8 cellular contexts compared by ENCODE assay signal in genomic region chr4:2417765-2418651, GRCh38. TPM values are rescaled to one million over a fixed set of nuclear protein-coding genes. Genes with fewer than 3 reads are reported as not detected.
DNase-seq lines count a peak whose midpoint lies in the region; ATAC-seq and TF ChIP-seq lines count a peak whose summit lies in the region.

Gene ZFYVE28 (minus strand): TSS chr4:2418645. CDS start chr4:2418323, 322 bp downstream.

- H3K4me3 ChIP-seq in GM08714 (ENCODE audit: low read length) = peak within 1 kb of the TSS; percentile 53; the same call in 1 of the 2 replicates
- peak within 1 kb of the TSS; percentile 76 for H3K4me3 ChIP-seq in fibroblast of the aortic adventitia (ENCODE audit: low read depth, low read length)
- H3K4me3 ChIP-seq in trophoblast cell (ENCODE audit: low read depth, low read length) = peak within 1 kb of the TSS; percentile 70

- no peaks in the 10 kb centered on the region for H3K36me3 ChIP-seq in trophoblast cell (ENCODE audit: control insufficient read depth in 1 of 2, insufficient read depth in 2 of 2, low read length in 2 of 2)

- H3K4me2 ChIP-seq in trophoblast cell (ENCODE audit: low read length) = peak within 1 kb of the TSS; percentile 74

- H3K9me3 ChIP-seq in trophoblast cell (ENCODE audit: insufficient read depth, low read depth, low read length) = peaks cover 4% of the 10 kb centered on the region

- no peak within 1 kb of the TSS for H3K14ac ChIP-seq in trophoblast cell (ENCODE audit: low read length)

- H3K79me2 ChIP-seq in trophoblast cell (ENCODE audit: control insufficient read depth, insufficient read depth, low read length, poor library complexity) = no peaks in the 10 kb centered on the region

- TF ChIP-seq CTCF in VCaP (conservative IDR thresholded peaks at IDR 0.05) (no peak), fibroblast of the aortic adventitia (IDR thresholded peaks at IDR 0.05; ENCODE audit: insufficient read depth, low read length) (no peak)

- peak; percentile 3 for ATAC-seq in HG03103 (IDR thresholded peaks at IDR 0.05; ENCODE audit: low read depth, unreplicated experiment)
- no peak for ATAC-seq in GM19351 (IDR thresholded peaks at IDR 0.05; ENCODE audit: unreplicated experiment)

- H3K27ac ChIP-seq in VCaP = peak within 1 kb of the TSS; percentile 66
- no peak within 1 kb of the TSS for H3K27ac ChIP-seq in trophoblast cell (ENCODE audit: low read depth, low read length)

- H3K4ac ChIP-seq in trophoblast cell (ENCODE audit: low read depth, low read length) = no peak within 1 kb of the TSS

- no peak within 1 kb of the TSS for H4K12ac ChIP-seq in trophoblast cell (ENCODE audit: low read depth, low read length)

- no peak within 1 kb of the TSS for H3K23ac ChIP-seq in trophoblast cell (ENCODE audit: low read length)

- no CpG with 5 or more reads among the region's 91 CpGs for WGBS in trophoblast cell (ENCODE audit: extremely low coverage, insufficient coverage, insufficient read length)

- no peak within 1 kb of the TSS for H2BK5ac ChIP-seq in trophoblast cell (ENCODE audit: low read depth, low read length, poor library complexity)

- DNase-seq in fibroblast of the aortic adventitia (ENCODE audit: low read depth) = peak; percentile 45
- peak in 1 of 2 donors; percentile 15 for DNase-seq in trophoblast cell
- DNase-seq in iPS-NIHi7 (ENCODE audit: extremely low spot score) = no peak
- no peak for DNase-seq in amniotic stem cell (lab: John Stamatoyannopoulos, UW)

- no peak within 1 kb of the TSS for H4K91ac ChIP-seq in trophoblast cell (ENCODE audit: low read depth, low read length)

- H3K18ac ChIP-seq in trophoblast cell (ENCODE audit: low read length) = no peak within 1 kb of the TSS

- peaks cover 6 to 13% of the 10 kb centered on the region in 2 experiments for H3K4me1 ChIP-seq in trophoblast cell (ENCODE audit: control insufficient read depth in 1 of 2, insufficient read depth in 2 of 2, low read length in 2 of 2)

- peak within 1 kb of the TSS; percentile 45 for H2AFZ ChIP-seq in trophoblast cell (ENCODE audit: insufficient read depth, low read length, poor library complexity)

- H2BK12ac ChIP-seq in trophoblast cell (ENCODE audit: low read length) = no peak within 1 kb of the TSS

- no peak within 1 kb of the TSS for H3K9ac ChIP-seq in trophoblast cell (ENCODE audit: low read length)

- H4K8ac ChIP-seq in trophoblast cell (ENCODE audit: low read depth, low read length) = no peak within 1 kb of the TSS

- H3K27me3 ChIP-seq in trophoblast cell (ENCODE audit: insufficient read depth, low read length) = peaks cover 46% of the 10 kb centered on the region

- H3K79me1 ChIP-seq in trophoblast cell (ENCODE audit: low read length) = no peaks in the 10 kb centered on the region

- no peak within 1 kb of the TSS for H2AK5ac ChIP-seq in trophoblast cell (ENCODE audit: low read length)

- no peak within 1 kb of the TSS for H2BK120ac ChIP-seq in trophoblast cell (ENCODE audit: insufficient read depth, low read length, poor library complexity)

RNA-seq across cellular contexts. Expression of gene ZFYVE28, which starts in this region (rescaled TPM):
- total RNA-seq in fibroblast of the aortic adventitia (ENCODE audit: low replicate concordance) = 7.7 and 14.0 TPM in 2 replicates
- polyA plus RNA-seq in trophoblast cell (2013) = 0.03 and 0.10 TPM in 2 replicates
